In genomic region chr4:54233697-54234496, GRCh38 we compare ENCODE assay signal across 8 cellular contexts.
DNase-seq lines count a peak whose midpoint lies in the region; ATAC-seq and TF ChIP-seq lines count a peak whose summit lies in the region.

No MANE protein-coding gene starts in this region.

- peak; percentile 87 for TF ChIP-seq CTCF in GM12872 (IDR thresholded peaks at IDR 0.05; ENCODE audit: insufficient read depth, low read depth, low read length)
- peak; percentile 77 for TF ChIP-seq CTCF in WERI-Rb-1 (IDR thresholded peaks at IDR 0.05; ENCODE audit: low read depth, low read length)
- peak; percentile 87 for TF ChIP-seq CTCF in cardiac fibroblast (IDR thresholded peaks at IDR 0.05; ENCODE audit: low read depth, low read length)

- peak; percentile 55 for ATAC-seq in HG02798 (IDR thresholded peaks at IDR 0.05; ENCODE audit: poor library complexity, unreplicated experiment)

- H3K9me3 ChIP-seq in WERI-Rb-1 (ENCODE audit: severe bottlenecking): peaks cover 10% of the 10 kb centered on the region

- DNase-seq in NCI-H2029 treated with DMSO at 0.1 percent for 48 hours (lab: John Stamatoyannopoulos, UW): peak; percentile 65
- peak; percentile 54 for DNase-seq in WERI-Rb-1
- peak; percentile 89 to 91 for DNase-seq in cardiac fibroblast (ENCODE audit: low read depth in 2 of 2)
- peak; percentile 84 for DNase-seq in iris pigment epithelial cell (ENCODE audit: low read depth)
- peak; percentile 27 to 66 for DNase-seq in stimulated activated CD4-positive, alpha-beta T cell treated with anti-CD3 and anti-CD28 coated beads, Interleukin-12 subunit alpha, Interleukin-12 subunit beta, amount 100 ng/mL, for 24 hours (ENCODE audit: low read depth in 2 of 2)
- DNase-seq in OCI-M2 (lab: John Stamatoyannopoulos, UW; ENCODE audit: unreplicated experiment): no peak

- H3K36me3 ChIP-seq in WERI-Rb-1: no peaks in the 10 kb centered on the region

- H3K27ac ChIP-seq in WERI-Rb-1: no peak overlapping the region

- peak overlapping the region; percentile 16 for H3K4me3 ChIP-seq in WERI-Rb-1 (ENCODE audit: low read depth, low read length)
- peak overlapping the region; percentile 82 to 92 for H3K4me3 ChIP-seq in cardiac fibroblast (replicated peaks in 1 of 2; ENCODE audit: low read depth in 2 of 2, low read length in 2 of 2)

- H3K27me3 ChIP-seq in WERI-Rb-1 (ENCODE audit: insufficient read depth, low read depth, severe bottlenecking): peaks cover 77% of the 10 kb centered on the region
